ENCODE assay signal across 11 cellular contexts in genomic region chr18:48607049-48607984, GRCh38.
DNase-seq lines count a peak whose midpoint lies in the region; ATAC-seq and TF ChIP-seq lines count a peak whose summit lies in the region.
"Had no signal": no experiment of that assay in that cellular context is flagged by ENCODE, and none has a peak within 500 bp of the region (broad histone marks: within the 10 kb centered on the region; RNA-seq: fewer than 3 reads in every experiment).

No MANE protein-coding gene starts in this region.

- no peaks in the 10 kb centered on the region for H3K9me3 Mint-ChIP-seq in osteocyte (ENCODE audit: unreplicated experiment)
- peaks cover 0 to 8% of the 10 kb centered on the region in 2 donors for H3K9me3 Mint-ChIP-seq in effector memory CD8-positive, alpha-beta T cell

- peak; percentile 12 for TF ChIP-seq CTCF in fibroblast of the aortic adventitia (IDR thresholded peaks at IDR 0.05; ENCODE audit: insufficient read depth, low read length)
- TF ChIP-seq CTCF in osteocyte (IDR thresholded peaks at IDR 0.05), result no peak

- DNase-seq in Daoy (ENCODE audit: low read depth) (peak; percentile 76), fibroblast of the aortic adventitia (ENCODE audit: low read depth) (peak; percentile 89), osteocyte (ENCODE audit: extremely low spot score, unreplicated experiment) (peak; percentile 89), activated gamma-delta T cell treated with Interleukin-2 at 50 U/mL for 16 hours (no peak)
- DNase-seq in stimulated activated CD4-positive, alpha-beta T cell treated with anti-CD3 and anti-CD28 coated beads, Interleukin-2, amount 100 ng/mL, for 48 hours, result no peak
- no peak for DNase-seq in effector memory CD8-positive, alpha-beta T cell
- DNase-seq in NK-92 treated with Interleukin-12 subunit alpha and Interleukin-12 subunit beta, amount 100 ng/mL, for 24 hours (lab: John Stamatoyannopoulos, UW), result no peak
- DNase-seq: activated CD4-positive, alpha-beta T cell treated with anti-CD3 and anti-CD28 coated beads, Interleukin-2, amount 10 ng/mL, durations not matched to agents 24 days and 14 days; activated naive CD8-positive, alpha-beta T cell treated with anti-CD3 and anti-CD28 coated beads, Interleukin-2, amount 10 ng/mL, durations not matched to agents 7 days and 5 days; MM.1S had no signal

- H3K4me3 Mint-ChIP-seq in osteocyte (ENCODE audit: unreplicated experiment), result no peak overlapping the region
- no peak overlapping the region for H3K4me3 Mint-ChIP-seq in effector memory CD8-positive, alpha-beta T cell
- H3K4me3 Mint-ChIP-seq: activated CD4-positive, alpha-beta T cell treated with anti-CD3 and anti-CD28 coated beads, Interleukin-2, amount 10 ng/mL, durations not matched to agents 24 days and 14 days; activated naive CD8-positive, alpha-beta T cell treated with anti-CD3 and anti-CD28 coated beads, Interleukin-2, amount 10 ng/mL, durations not matched to agents 7 days and 5 days had no signal

- H3K36me3 Mint-ChIP-seq in osteocyte (ENCODE audit: unreplicated experiment), result peaks cover 9% of the 10 kb centered on the region
- no peaks in the 10 kb centered on the region for H3K36me3 Mint-ChIP-seq in effector memory CD8-positive, alpha-beta T cell (ENCODE audit: insufficient read depth)
- H3K36me3 Mint-ChIP-seq: activated naive CD8-positive, alpha-beta T cell treated with anti-CD3 and anti-CD28 coated beads, Interleukin-2, amount 10 ng/mL, durations not matched to agents 7 days and 5 days had no signal

- peak overlapping the region; percentile 75 for H3K27ac Mint-ChIP-seq in osteocyte (ENCODE audit: unreplicated experiment)
- H3K27ac Mint-ChIP-seq in effector memory CD8-positive, alpha-beta T cell, result no peak overlapping the region
- H3K27ac Mint-ChIP-seq: activated CD4-positive, alpha-beta T cell treated with anti-CD3 and anti-CD28 coated beads, Interleukin-2, amount 10 ng/mL, durations not matched to agents 24 days and 14 days; activated naive CD8-positive, alpha-beta T cell treated with anti-CD3 and anti-CD28 coated beads, Interleukin-2, amount 10 ng/mL, durations not matched to agents 7 days and 5 days had no signal

- no peak overlapping the region for H3K4me3 ChIP-seq in fibroblast of the aortic adventitia (ENCODE audit: low read depth, low read length)

- ATAC-seq in effector memory CD8-positive, alpha-beta T cell (replicated peaks), result no peak

- no peaks in the 10 kb centered on the region for H3K27me3 Mint-ChIP-seq in osteocyte (ENCODE audit: unreplicated experiment)
- H3K27me3 Mint-ChIP-seq in effector memory CD8-positive, alpha-beta T cell, result no peaks in the 10 kb centered on the region
- H3K27me3 Mint-ChIP-seq: activated CD4-positive, alpha-beta T cell treated with anti-CD3 and anti-CD28 coated beads, Interleukin-2, amount 10 ng/mL, durations not matched to agents 24 days and 14 days had no signal

- H3K4me1 Mint-ChIP-seq in osteocyte (ENCODE audit: unreplicated experiment), result peaks cover 64% of the 10 kb centered on the region
- H3K4me1 Mint-ChIP-seq in effector memory CD8-positive, alpha-beta T cell (ENCODE audit: low read depth in 2 of 2), result peaks cover 0 to 2% of the 10 kb centered on the region in 2 donors
- H3K4me1 Mint-ChIP-seq: activated CD4-positive, alpha-beta T cell treated with anti-CD3 and anti-CD28 coated beads, Interleukin-2, amount 10 ng/mL, durations not matched to agents 24 days and 14 days; activated naive CD8-positive, alpha-beta T cell treated with anti-CD3 and anti-CD28 coated beads, Interleukin-2, amount 10 ng/mL, durations not matched to agents 7 days and 5 days had no signal

TF ChIP-seq in PFSK-1, 5 proteins besides CTCF, POLR2A, EP300 and RAD21:
- no peak for TF ChIP-seq POLR2AphosphoS5 (IDR thresholded peaks at IDR 0.05; ENCODE audit: low read depth, low read length)
- peak; percentile 77 to 89 for TF ChIP-seq REST (IDR thresholded peaks at IDR 0.05; ENCODE audit: insufficient read depth in 1 of 2, low read depth in 2 of 2, low read length in 2 of 2)
TF ChIP-seq in PFSK-1: peak in this region for 1.

Comparison
In these comparisons a context has a peak if more than half of its experiments do, and no peak if none do; other contexts are left out.
1. DNase-seq: peak in Daoy (single experiment), fibroblast of the aortic adventitia (single experiment) and osteocyte (single experiment); none in activated gamma-delta T cell treated with Interleukin-2 at 50 U/mL for 16 hours (single experiment), stimulated activated CD4-positive, alpha-beta T cell treated with anti-CD3 and anti-CD28 coated beads, Interleukin-2, amount 100 ng/mL, for 48 hours (0 of 2), effector memory CD8-positive, alpha-beta T cell (0 of 3) and NK-92 treated with Interleukin-12 subunit alpha and Interleukin-12 subunit beta, amount 100 ng/mL, for 24 hours (single experiment).